9 cellular contexts compared by ENCODE assay signal in genomic region chr9:128882677-128883590, GRCh38. TPM values are rescaled to one million over a fixed set of nuclear protein-coding genes. Genes with fewer than 3 reads are reported as not detected.
DNase-seq lines count a peak whose midpoint lies in the region; ATAC-seq and TF ChIP-seq lines count a peak whose summit lies in the region.
"Had no signal": no experiment of that assay in that cellular context is flagged by ENCODE, and none has a peak within 500 bp of the region (broad histone marks: within the 10 kb centered on the region; RNA-seq: fewer than 3 reads in every experiment).

No MANE protein-coding gene starts in this region.

- H3K36me3 ChIP-seq in DND-41 (ENCODE audit: insufficient read depth, low read length) (peaks cover 22% of the 10 kb centered on the region), HUES6 (ENCODE audit: control insufficient read depth, insufficient read depth, low read length) (peaks cover 32% of the 10 kb centered on the region), iPS-20b (ENCODE audit: insufficient read depth, low read depth, low read length) (peaks cover 36% of the 10 kb centered on the region)

- H3K9ac ChIP-seq in DND-41 (ENCODE audit: low read depth, low read length), result peak overlapping the region; percentile 85
- H3K9ac ChIP-seq in HUES6 (ENCODE audit: low read length), result peak overlapping the region; percentile 91
- peak overlapping the region; percentile 96 for H3K9ac ChIP-seq in iPS-20b (ENCODE audit: low read depth, low read length)

- no peaks in the 10 kb centered on the region for H3K27me3 ChIP-seq in DND-41 (ENCODE audit: insufficient read depth, low read length, poor library complexity)
- no peaks in the 10 kb centered on the region for H3K27me3 ChIP-seq in HUES6 (ENCODE audit: control insufficient read depth, insufficient read depth, low read length)
- no peaks in the 10 kb centered on the region for H3K27me3 ChIP-seq in iPS-20b (ENCODE audit: insufficient read depth, low read length)

- peak overlapping the region; percentile 95 for H3K27ac Mint-ChIP-seq in activated naive CD8-positive, alpha-beta T cell treated with anti-CD3 and anti-CD28 coated beads, Interleukin-2, amount 10 ng/mL, durations not matched to agents 7 days and 5 days
- peak overlapping the region; percentile 90 for H3K27ac Mint-ChIP-seq in stimulated activated memory B cell treated with anti-CD40 and anti-IgM and Interleukin-4, amounts not matched to agents 10 μg/mL and 1 μg/mL and 100 μg/mL, for 72 hours

- peak; percentile 21 for DNase-seq in DND-41
- no peak for DNase-seq in activated naive CD8-positive, alpha-beta T cell treated with anti-CD3 and anti-CD28 coated beads, Interleukin-2, amount 10 ng/mL, durations not matched to agents 7 days and 5 days

- ATAC-seq in DND-41 (ENCODE audit: insufficient read depth, low read depth), result no peak
- ATAC-seq in activated naive CD8-positive, alpha-beta T cell treated with anti-CD3 and anti-CD28 coated beads, Interleukin-2, amount 10 ng/mL, durations not matched to agents 7 days and 5 days (ENCODE audit: low read depth), result no peak
- no peak for ATAC-seq in stimulated activated memory B cell treated with anti-CD40 and anti-IgM and Interleukin-4, amounts not matched to agents 10 μg/mL and 1 μg/mL and 100 μg/mL, for 72 hours
- no peak for ATAC-seq in GM18520 (IDR thresholded peaks at IDR 0.05; ENCODE audit: unreplicated experiment)
- ATAC-seq in GM21737 (IDR thresholded peaks at IDR 0.05; ENCODE audit: unreplicated experiment), result no peak
- ATAC-seq in HG03565 (IDR thresholded peaks at IDR 0.05; ENCODE audit: unreplicated experiment), result no peak

- POLR2A ChIA-PET in activated naive CD8-positive, alpha-beta T cell treated with anti-CD3 and anti-CD28 coated beads, Interleukin-2, amount 10 ng/mL, durations not matched to agents 7 days and 5 days (lab: Charles Lee), result interaction anchor here (0.6 to 4.1 kb wide), 5 partner anchors 19 to 427 kb away, joined by 3 to 34 read pairs (median 3); partner anchors contain the start of gene ODF2

- peak overlapping the region; percentile 92 for H3K4me2 ChIP-seq in DND-41 (ENCODE audit: insufficient read depth, low read length)

- no peak for TF ChIP-seq CTCF in DND-41 (IDR thresholded peaks at IDR 0.05; ENCODE audit: borderline replicate concordance, extremely low read depth, low read length, poor library complexity, severe bottlenecking)

- peak overlapping the region; percentile 99 for H3K4me3 Mint-ChIP-seq in activated naive CD8-positive, alpha-beta T cell treated with anti-CD3 and anti-CD28 coated beads, Interleukin-2, amount 10 ng/mL, durations not matched to agents 7 days and 5 days
- peak overlapping the region; percentile 90 for H3K4me3 Mint-ChIP-seq in stimulated activated memory B cell treated with anti-CD40 and anti-IgM and Interleukin-4, amounts not matched to agents 10 μg/mL and 1 μg/mL and 100 μg/mL, for 72 hours

- H4K20me1 ChIP-seq in DND-41 (ENCODE audit: insufficient read depth, low read length), result peaks cover 7% of the 10 kb centered on the region; the same call in 1 of the 2 replicates

- H3K9me3 ChIP-seq in DND-41 (ENCODE audit: insufficient read depth, low read length, severe bottlenecking), result no peaks in the 10 kb centered on the region
- no peaks in the 10 kb centered on the region for H3K9me3 ChIP-seq in HUES6 (ENCODE audit: control insufficient read depth, insufficient read depth, low read depth, low read length)
- H3K9me3 ChIP-seq in iPS-20b (ENCODE audit: insufficient read depth, low read depth, low read length), result no peaks in the 10 kb centered on the region

- H3K27me3 Mint-ChIP-seq in activated naive CD8-positive, alpha-beta T cell treated with anti-CD3 and anti-CD28 coated beads, Interleukin-2, amount 10 ng/mL, durations not matched to agents 7 days and 5 days, result no peaks in the 10 kb centered on the region
- H3K27me3 Mint-ChIP-seq in stimulated activated memory B cell treated with anti-CD40 and anti-IgM and Interleukin-4, amounts not matched to agents 10 μg/mL and 1 μg/mL and 100 μg/mL, for 72 hours, result no peaks in the 10 kb centered on the region

- H3K4me3 ChIP-seq in DND-41 (ENCODE audit: low read depth in 1 of 2, low read length in 2 of 2) (peak overlapping the region; percentile 95 to 96; a peak in 3 of 4 replicates), HUES6 (ENCODE audit: low read depth, low read length) (peak overlapping the region; percentile 89), iPS-20b (ENCODE audit: low read length) (peak overlapping the region; percentile 91)

- H3K27ac ChIP-seq in DND-41 (ENCODE audit: low read length) (peak overlapping the region; percentile 88), HUES6 (ENCODE audit: low read depth, low read length) (peak overlapping the region; percentile 91), iPS-20b (ENCODE audit: low read length) (peak overlapping the region; percentile 62)

- H3K36me3 Mint-ChIP-seq in activated naive CD8-positive, alpha-beta T cell treated with anti-CD3 and anti-CD28 coated beads, Interleukin-2, amount 10 ng/mL, durations not matched to agents 7 days and 5 days, result peaks cover 6% of the 10 kb centered on the region
- no peaks in the 10 kb centered on the region for H3K36me3 Mint-ChIP-seq in stimulated activated memory B cell treated with anti-CD40 and anti-IgM and Interleukin-4, amounts not matched to agents 10 μg/mL and 1 μg/mL and 100 μg/mL, for 72 hours

- H2AFZ ChIP-seq in DND-41 (ENCODE audit: low read depth, low read length), result peak overlapping the region; percentile 71

- peaks cover 36% of the 10 kb centered on the region for H3K4me1 Mint-ChIP-seq in activated naive CD8-positive, alpha-beta T cell treated with anti-CD3 and anti-CD28 coated beads, Interleukin-2, amount 10 ng/mL, durations not matched to agents 7 days and 5 days
- peaks cover 51% of the 10 kb centered on the region for H3K4me1 Mint-ChIP-seq in stimulated activated memory B cell treated with anti-CD40 and anti-IgM and Interleukin-4, amounts not matched to agents 10 μg/mL and 1 μg/mL and 100 μg/mL, for 72 hours

- peaks cover 26% of the 10 kb centered on the region for H3K4me1 ChIP-seq in DND-41 (ENCODE audit: insufficient read depth, low read length)
- H3K4me1 ChIP-seq in HUES6 (ENCODE audit: control insufficient read depth, insufficient read depth, low read length), result peaks cover 35% of the 10 kb centered on the region
- H3K4me1 ChIP-seq in iPS-20b (ENCODE audit: insufficient read depth, low read length), result peaks cover 16% of the 10 kb centered on the region; the same call in 1 of the 2 replicates

- H3K79me2 ChIP-seq in DND-41 (ENCODE audit: insufficient read depth, low read length), result peaks cover 70% of the 10 kb centered on the region

- H3K9me3 Mint-ChIP-seq in activated naive CD8-positive, alpha-beta T cell treated with anti-CD3 and anti-CD28 coated beads, Interleukin-2, amount 10 ng/mL, durations not matched to agents 7 days and 5 days, result no peaks in the 10 kb centered on the region
- H3K9me3 Mint-ChIP-seq in stimulated activated memory B cell treated with anti-CD40 and anti-IgM and Interleukin-4, amounts not matched to agents 10 μg/mL and 1 μg/mL and 100 μg/mL, for 72 hours, result no peaks in the 10 kb centered on the region

RNA-seq across cellular contexts. Expression of gene LRRC8A, which starts 1.0 kb away (rescaled TPM):
- 10 to 100 TPM; 24.1 to 25.9 TPM for total RNA-seq in activated naive CD8-positive, alpha-beta T cell treated with anti-CD3 and anti-CD28 coated beads, Interleukin-2, amount 10 ng/mL, durations not matched to agents 7 days and 5 days

RNA-seq across cellular contexts. Expression of gene KYAT1, which starts 1.2 kb away (rescaled TPM):
- total RNA-seq in activated naive CD8-positive, alpha-beta T cell treated with anti-CD3 and anti-CD28 coated beads, Interleukin-2, amount 10 ng/mL, durations not matched to agents 7 days and 5 days, result 10 to 100 TPM; 14.9 to 16.3 TPM

RNA-seq across cellular contexts. Expression of gene PHYHD1, which starts 37.8 kb away (rescaled TPM):
- 1 to 10 TPM; 1.4 to 1.6 TPM for total RNA-seq in activated naive CD8-positive, alpha-beta T cell treated with anti-CD3 and anti-CD28 coated beads, Interleukin-2, amount 10 ng/mL, durations not matched to agents 7 days and 5 days
- total RNA-seq: activated CD8-positive, alpha-beta memory T cell treated with anti-CD3 and anti-CD28 coated beads for 36 hours had no signal

RNA-seq across cellular contexts. Expression of gene SPOUT1, which starts 53.3 kb away (rescaled TPM):
- 10 to 100 TPM; 71.4 to 75.4 TPM for total RNA-seq in activated naive CD8-positive, alpha-beta T cell treated with anti-CD3 and anti-CD28 coated beads, Interleukin-2, amount 10 ng/mL, durations not matched to agents 7 days and 5 days
